ENCODE assay signal across 11 cellular contexts in genomic region chr3:126948980-126949535, GRCh38.
"Had no signal": no experiment of that assay in that cellular context is flagged by ENCODE, and none has a peak within 500 bp of the region (broad histone marks: within the 10 kb centered on the region; RNA-seq: fewer than 3 reads in every experiment).

No MANE protein-coding gene starts in this region.

- H3K4me3 ChIP-seq: colonic mucosa, esophagus muscularis mucosa, lower lobe of right lung, ovary had no signal

- H3K4me1 ChIP-seq: colonic mucosa, esophagus muscularis mucosa, lower lobe of right lung had no signal

- H3K27ac ChIP-seq: colonic mucosa, esophagus muscularis mucosa, lower lobe of right lung, ovary, WERI-Rb-1 had no signal

- ATAC-seq: activated naive CD4-positive, alpha-beta T cell treated with anti-CD3 and anti-CD28 coated beads, Interleukin-2, amount 50 U/mL, for 72 hours; lower lobe of right lung; stimulated activated memory B cell treated with anti-CD40 and anti-IgM and Interleukin-4, amounts not matched to agents 10 μg/mL and 1 μg/mL and 100 μg/mL, for 72 hours; T-helper 17 cell had no signal

- H3K9me3 ChIP-seq: colonic mucosa, esophagus muscularis mucosa, lower lobe of right lung, ovary had no signal

- DNase-seq: activated CD4-positive, alpha-beta T cell treated with anti-CD3 and anti-CD28 coated beads, Interleukin-2, amount 50 U/mL, for 48 hours; colonic mucosa; kidney glomerular epithelial cell; lower lobe of right lung; ovary; stimulated activated CD4-positive, alpha-beta T cell treated with anti-CD3 and anti-CD28 coated beads, Interleukin-2, amount 100 ng/mL, for 48 hours; T-helper 17 cell; WERI-Rb-1 had no signal

- H3K27me3 ChIP-seq: colonic mucosa, esophagus muscularis mucosa, ovary had no signal

- H3K36me3 ChIP-seq: colonic mucosa, ovary, WERI-Rb-1 had no signal
